ENCODE assay signal across 27 cellular contexts in the genomic region with DNA sequence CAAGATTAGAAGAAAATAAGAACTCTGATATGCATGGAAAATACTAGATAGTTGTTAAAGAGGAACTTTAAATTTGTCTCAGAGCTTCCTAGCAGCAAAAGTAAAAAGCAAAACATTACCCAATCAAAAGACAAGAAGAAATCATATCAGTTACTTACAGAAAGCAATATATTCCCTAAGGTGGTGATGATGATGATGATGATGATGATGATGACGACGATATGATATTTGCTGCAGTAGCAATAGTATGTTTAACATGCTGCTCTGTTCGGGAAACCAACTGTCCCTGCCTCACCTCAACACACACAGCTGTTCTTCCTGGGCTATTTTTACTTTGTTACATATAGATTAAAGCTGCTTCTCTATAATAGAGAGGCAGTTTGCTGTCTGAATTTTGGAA. TPM values are rescaled to one million over a fixed set of nuclear protein-coding genes. Genes with fewer than 3 reads are reported as not detected.
"Had no signal": no experiment of that assay in that cellular context is flagged by ENCODE, and none has a peak within 500 bp of the region (broad histone marks: within the 10 kb centered on the region; RNA-seq: fewer than 3 reads in every experiment).

No MANE protein-coding gene starts in this region.

- H3K4me1 ChIP-seq: pancreas, prostate gland had no signal

- H3K4me2 ChIP-seq: hepatocyte, smooth muscle cell had no signal

- FAIRE-seq: pancreas had no signal

- H3K27ac ChIP-seq: hepatocyte, left ventricle myocardium inferior, pancreas, prostate gland, sigmoid colon, stomach, testis, thyroid gland, transverse colon, upper lobe of left lung, vagina had no signal

- DNase-seq: islet precursor cell; left ventricle myocardium inferior; mesendoderm; naive B cell; natural killer cell; pancreas; posterior cingulate gyrus; retina; right cardiac atrium; sigmoid colon; stimulated activated CD4-positive, alpha-beta T cell treated with anti-CD3 and anti-CD28 coated beads, Interleukin-1b, Interleukin-23, amount 100 ng/mL, for 48 hours; stimulated activated CD4-positive, alpha-beta T cell treated with anti-CD3 and anti-CD28 coated beads, Interleukin-2, amount 100 ng/mL, for 48 hours; stimulated activated CD4-positive, alpha-beta T cell treated with anti-CD3 and anti-CD28 coated beads, Interleukin-4, amount 100 ng/mL, for 4 hours; stimulated activated CD8-positive, alpha-beta memory T cell treated with anti-CD3 and anti-CD28 coated beads, Interleukin-4, amount 100 ng/mL, for 48 hours; stimulated activated naive CD4-positive, alpha-beta T cell treated with Interleukin-2 at 50 U/mL for 16 hours; stomach; testis; thyroid gland; transverse colon; upper lobe of left lung had no signal

- H3K79me2 ChIP-seq: hepatocyte had no signal

- H3K9me3 ChIP-seq: left ventricle myocardium inferior, pancreas, prostate gland, sigmoid colon, testis, thyroid gland, transverse colon, upper lobe of left lung, vagina had no signal

- H2AFZ ChIP-seq: hepatocyte had no signal

- H3K36me3 ChIP-seq: left ventricle myocardium inferior, pancreas, prostate gland, sigmoid colon, stomach, thyroid gland, transverse colon, upper lobe of left lung, vagina had no signal

- H3K4me3 ChIP-seq: hepatocyte, left ventricle myocardium inferior, lung, pancreas, prostate gland, sigmoid colon, smooth muscle cell, stomach, testis, thyroid gland, transverse colon, upper lobe of left lung, vagina had no signal

- ATAC-seq: natural killer cell; pancreas; right cardiac atrium; stimulated activated memory B cell treated with anti-CD40 and anti-IgM and Interleukin-4, amounts not matched to agents 10 μg/mL and 1 μg/mL and 100 μg/mL, for 72 hours had no signal

RNA-seq across cellular contexts. Expression of gene TBX18, which starts 12.0 kb away (rescaled TPM):
- total RNA-seq: natural killer cell had no signal
- polyA plus RNA-seq: neural cell had no signal
